Comparison of ENCODE assay signal across 8 cellular contexts in the genomic region with DNA sequence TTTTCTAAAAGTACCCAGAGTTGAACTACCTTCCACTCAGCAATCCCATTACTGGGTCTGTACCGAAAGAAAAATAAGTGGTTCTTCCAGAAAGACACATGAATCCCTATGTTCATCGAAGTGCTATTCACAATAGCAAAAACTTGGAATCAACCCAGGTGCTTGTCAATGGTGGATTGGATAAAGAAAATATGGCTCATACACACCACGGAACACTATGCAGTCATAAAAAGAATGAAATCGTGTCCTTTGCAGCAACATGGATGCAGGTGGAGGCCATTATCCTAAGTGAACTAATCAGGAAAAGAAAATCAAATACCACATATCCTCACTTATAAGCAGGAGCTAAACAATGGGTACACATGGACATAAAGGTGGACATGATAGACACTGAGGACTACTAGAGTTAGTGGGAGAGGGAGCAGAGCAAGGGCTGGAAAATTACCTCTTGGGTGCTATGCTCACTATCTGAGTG. TPM values are rescaled to one million over a fixed set of nuclear protein-coding genes. Genes with fewer than 3 reads are reported as not detected.
DNase-seq lines count a peak whose midpoint lies in the region; TF ChIP-seq lines count a peak whose summit lies in the region.

No MANE protein-coding gene starts in this region.

- peaks cover 18% of the 10 kb centered on the region for H3K4me1 ChIP-seq in SJCRH30

- H3K27ac ChIP-seq in SJCRH30 (peak overlapping the region; percentile 80), skin epidermis (peak overlapping the region in 20 of 21 experiments; percentile 81 to 96 (median 89))

- DNase-seq in DMS79 treated with DMSO at 0.1 percent for 48 hours (lab: John Stamatoyannopoulos, UW) = peak; percentile 26
- DNase-seq in DMS79 (lab: John Stamatoyannopoulos, UW) = no peak
- no peak for DNase-seq in SJCRH30
- peak; percentile 53 for DNase-seq in fibroblast of the aortic adventitia (ENCODE audit: low read depth)
- no peak for DNase-seq in glomerular visceral epithelial cell (ENCODE audit: extremely low spot score)
- no peak for DNase-seq in germinal center (ENCODE audit: low spot score)
- DNase-seq in stimulated activated CD4-positive, alpha-beta T cell treated with anti-CD3 and anti-CD28 coated beads, Interleukin-12 subunit alpha, Interleukin-12 subunit beta, amount 100 ng/mL, for 4 hours = no peak

- no peaks in the 10 kb centered on the region for H3K9me3 ChIP-seq in SJCRH30 (replicated peaks)

- H3K4me3 ChIP-seq in SJCRH30 (peak overlapping the region; percentile 57), fibroblast of the aortic adventitia (ENCODE audit: low read depth, low read length) (peak overlapping the region; percentile 68), skin epidermis (peak overlapping the region; percentile 41 to 63 (median 49))

- H3K36me3 ChIP-seq in SJCRH30 = no peaks in the 10 kb centered on the region

- TF ChIP-seq CTCF in fibroblast of the aortic adventitia (IDR thresholded peaks at IDR 0.05; ENCODE audit: insufficient read depth, low read length) = no peak

- no peaks in the 10 kb centered on the region for H3K27me3 ChIP-seq in SJCRH30

RNA-seq across cellular contexts. Expression of a gene that starts 32.9 kb away (rescaled TPM):
- 92.2 and 96.2 TPM in 2 replicates for total RNA-seq in SJCRH30 (2014; rRNA removed; shearing (Covaris generic))
- total RNA-seq in fibroblast of the aortic adventitia (ENCODE audit: low replicate concordance) = 30.7 and 55.0 TPM in 2 replicates

Comparison
In these comparisons a context has a peak if more than half of its experiments do, and no peak if none do; other contexts are left out.
1. DNase-seq: peak in DMS79 treated with DMSO at 0.1 percent for 48 hours (single experiment) and fibroblast of the aortic adventitia (single experiment); none in DMS79 (single experiment), SJCRH30 (0 of 2), glomerular visceral epithelial cell (single experiment), germinal center (single experiment) and stimulated activated CD4-positive, alpha-beta T cell treated with anti-CD3 and anti-CD28 coated beads, Interleukin-12 subunit alpha, Interleukin-12 subunit beta, amount 100 ng/mL, for 4 hours (single experiment).
2. Peak in every context shown above with its lines, with median percentiles within 50 percentile points of each other: H3K4me3 ChIP-seq.